ENCODE assay signal across 1 cellular context in genomic region chr5:132250547-132250946, GRCh38.
TF ChIP-seq lines count a peak whose summit lies in the region.

No MANE protein-coding gene starts in this region.

TF ChIP-seq in H1, 55 proteins besides CTCF, POLR2A, EP300 and RAD21:
- TF ChIP-seq TAF7 (optimal IDR thresholded peaks at IDR 0.05; ENCODE audit: borderline replicate concordance, low read depth, low read length) (no peak), GABPA (IDR thresholded peaks at IDR 0.05; ENCODE audit: borderline replicate concordance, insufficient read depth, low read length) (no peak), NANOG (IDR thresholded peaks at IDR 0.05; ENCODE audit: insufficient read depth, low read depth, low read length, poor library complexity, severe bottlenecking) (no peak), CHD1 (IDR thresholded peaks at IDR 0.05; ENCODE audit: low read depth, low read length) (no peak)
TF ChIP-seq in H1: peak in this region for 0.
